ENCODE assay signal across 15 cellular contexts in genomic region chr9:74281674-74282073, GRCh38.
DNase-seq lines count a peak whose midpoint lies in the region; ATAC-seq, FAIRE-seq and TF ChIP-seq lines count a peak whose summit lies in the region.
"Had no signal": no experiment of that assay in that cellular context is flagged by ENCODE, and none has a peak within 500 bp of the region (broad histone marks: within the 10 kb centered on the region; RNA-seq: fewer than 3 reads in every experiment).

No MANE protein-coding gene starts in this region.

- no peak overlapping the region for H2AFZ ChIP-seq in DND-41 (ENCODE audit: low read depth, low read length)
- H2AFZ ChIP-seq in OCI-LY1 (ENCODE audit: low read length), result 0 out of 2 replicates have a peak overlapping the region, but pooled peaks have one; percentile 70

- H3K4me1 ChIP-seq in DND-41 (ENCODE audit: insufficient read depth, low read length) (peaks cover 92% of the 10 kb centered on the region), OCI-LY1 (ENCODE audit: insufficient read depth, low read length, severe bottlenecking) (peaks cover 74% of the 10 kb centered on the region), foreskin keratinocyte (no peaks in the 10 kb centered on the region), small intestine (ENCODE audit: control insufficient read depth in 2 of 2, insufficient read depth in 1 of 2, low read depth in 1 of 2, low read length in 1 of 2) (no peaks in the 10 kb centered on the region)

- H3K9me3 ChIP-seq in DND-41 (ENCODE audit: insufficient read depth, low read length, severe bottlenecking) (no peaks in the 10 kb centered on the region), OCI-LY1 (ENCODE audit: low read length) (no peaks in the 10 kb centered on the region), small intestine (ENCODE audit: control insufficient read depth, low read depth) (no peaks in the 10 kb centered on the region)

- no peaks in the 10 kb centered on the region for H3F3A ChIP-seq in OCI-LY1 (ENCODE audit: insufficient read depth, low read length)

- FAIRE-seq in small intestine (lab: Jason Lieb, UNC), result no peak
- FAIRE-seq: colon, frontal cortex, H54 had no signal

- ATAC-seq in DND-41 (ENCODE audit: insufficient read depth, low read depth), result 0 out of 3 replicates have a peak, but pooled peaks have one; percentile 15
- ATAC-seq in GM18867 (IDR thresholded peaks at IDR 0.05; ENCODE audit: unreplicated experiment), result peak; percentile 49
- no peak for ATAC-seq in foreskin keratinocyte
- no peak for ATAC-seq in GM18861 (IDR thresholded peaks at IDR 0.05; ENCODE audit: unreplicated experiment)
- ATAC-seq: activated T-helper 17 cell treated with anti-CD3 and anti-CD28 coated beads, Interleukin-2, amount 50 U/mL, for 72 hours; CD8-positive, alpha-beta T cell had no signal

- whole genome bisulfite sequencing in small intestine, 3 donors, result 85 to 90% (median 87%) methylated on average over 1 of the region's 1 CpG

- H3K9me2 ChIP-seq in OCI-LY1 (ENCODE audit: low read depth, low read length), result no peaks in the 10 kb centered on the region

- no peaks in the 10 kb centered on the region for H3K27me3 ChIP-seq in DND-41 (ENCODE audit: insufficient read depth, low read length, poor library complexity)
- H3K27me3 ChIP-seq in OCI-LY1 (ENCODE audit: insufficient read depth, low read length), result no peaks in the 10 kb centered on the region
- H3K27me3 ChIP-seq in foreskin keratinocyte, result no peaks in the 10 kb centered on the region
- no peaks in the 10 kb centered on the region for H3K27me3 ChIP-seq in small intestine (ENCODE audit: control insufficient read depth in 2 of 2, insufficient read depth in 2 of 2, low read length in 2 of 2)

- DNase-seq in DND-41 (peak; percentile 59), foreskin keratinocyte (no peak), small intestine (no peak), EL (no peak), NCI-H524 treated with DMSO at 0.1 percent for 48 hours (lab: John Stamatoyannopoulos, UW) (no peak)
- DNase-seq: CD8-positive, alpha-beta T cell; NCI-H1105; posterior cingulate gyrus had no signal

- H3K9ac ChIP-seq in DND-41 (ENCODE audit: low read depth, low read length), result peak overlapping the region; percentile 58
- H3K9ac ChIP-seq in OCI-LY1 (ENCODE audit: low read length), result no peak overlapping the region

- H3K4me2 ChIP-seq in DND-41 (ENCODE audit: insufficient read depth, low read length) (peak overlapping the region; percentile 2; the same call in 1 of the 2 replicates), OCI-LY1 (ENCODE audit: low read length) (no peak overlapping the region)

- H3K79me2 ChIP-seq in DND-41 (ENCODE audit: insufficient read depth, low read length) (no peaks in the 10 kb centered on the region), OCI-LY1 (ENCODE audit: insufficient read depth, low read length) (no peaks in the 10 kb centered on the region)

- no peak overlapping the region for H3K4me3 ChIP-seq in DND-41 (ENCODE audit: low read depth in 1 of 2, low read length in 2 of 2)
- no peak overlapping the region for H3K4me3 ChIP-seq in OCI-LY1 (ENCODE audit: low read depth, low read length, poor library complexity, severe bottlenecking)
- H3K4me3 ChIP-seq in small intestine (ENCODE audit: low read depth in 1 of 2, low read length in 2 of 2), result no peak overlapping the region

- peak overlapping the region; percentile 98 for H3K27ac ChIP-seq in DND-41 (ENCODE audit: low read length)
- peak overlapping the region; percentile 93 for H3K27ac ChIP-seq in OCI-LY1 (ENCODE audit: low read depth, low read length, poor library complexity, severe bottlenecking)
- H3K27ac ChIP-seq in foreskin keratinocyte, result no peak overlapping the region
- no peak overlapping the region for H3K27ac ChIP-seq in small intestine (ENCODE audit: low read depth in 1 of 2, low read length in 1 of 2)

- TF ChIP-seq CTCF in DND-41 (IDR thresholded peaks at IDR 0.05; ENCODE audit: borderline replicate concordance, extremely low read depth, low read length, poor library complexity, severe bottlenecking), result peak; percentile 68
- peak; percentile 61 for TF ChIP-seq CTCF in OCI-LY1 (IDR thresholded peaks at IDR 0.05; ENCODE audit: low read length)
- peak; percentile 26 for TF ChIP-seq CTCF in foreskin keratinocyte (conservative IDR thresholded peaks at IDR 0.05)

- no peaks in the 10 kb centered on the region for H4K20me1 ChIP-seq in DND-41 (ENCODE audit: insufficient read depth, low read length)
- no peaks in the 10 kb centered on the region for H4K20me1 ChIP-seq in OCI-LY1 (ENCODE audit: insufficient read depth, low read length)

- H3K36me3 ChIP-seq in DND-41 (ENCODE audit: insufficient read depth, low read length) (no peaks in the 10 kb centered on the region), OCI-LY1 (ENCODE audit: insufficient read depth, low read length) (no peaks in the 10 kb centered on the region), small intestine (ENCODE audit: control insufficient read depth in 2 of 2, insufficient read depth in 2 of 2, low read length in 2 of 2) (no peaks in the 10 kb centered on the region)

Comparison
In these comparisons a context has a peak if more than half of its experiments do, and no peak if none do; other contexts are left out.
1. ATAC-seq: peak in DND-41 (single experiment) and GM18867 (single experiment); none in foreskin keratinocyte (single experiment) and GM18861 (single experiment).
2. H3K27ac ChIP-seq: peak in DND-41 (single experiment) and OCI-LY1 (single experiment); none in foreskin keratinocyte (single experiment) and small intestine (0 of 2).
3. Peak in every context shown above with its lines, with median percentiles within 50 percentile points of each other: CTCF ChIP-seq.